1 cellular context compared by ENCODE assay signal in genomic region chr6:42987533-42988451, GRCh38.
TF ChIP-seq lines count a peak whose summit lies in the region.

No MANE protein-coding gene starts in this region.

TF ChIP-seq in K562, 482 proteins besides CTCF, POLR2A, EP300 and RAD21 (continues in another document):
- TF ChIP-seq PURB (CRISPR knock-in tag; IDR thresholded peaks at IDR 0.05; ENCODE audit: low read depth): no peak
- TF ChIP-seq SAP30 (IDR thresholded peaks at IDR 0.05; ENCODE audit: borderline replicate concordance, insufficient read depth, low read depth, low read length, poor library complexity, severe bottlenecking): no peak
- TF ChIP-seq NFATC3 (IDR thresholded peaks at IDR 0.05): no peak
- no peak for TF ChIP-seq POLR2H (tag; IDR thresholded peaks at IDR 0.05; ENCODE audit: low read depth)
- no peak for TF ChIP-seq STAG1 (CRISPR knock-in tag; IDR thresholded peaks at IDR 0.05; ENCODE audit: borderline replicate concordance)
- no peak for TF ChIP-seq MIER1 (IDR thresholded peaks at IDR 0.05; ENCODE audit: low read depth)
- no peak for TF ChIP-seq ZNF830 (CRISPR knock-in tag; IDR thresholded peaks at IDR 0.05)
- peak; percentile 11; the same call in 1 of the 2 replicates for TF ChIP-seq BCOR (IDR thresholded peaks at IDR 0.05)
- TF ChIP-seq GATA2 (CRISPR knock-in tag; IDR thresholded peaks at IDR 0.05): peak; percentile 63; the same call in 1 of the 2 replicates
- TF ChIP-seq MAZ (CRISPR knock-in tag; conservative IDR thresholded peaks at IDR 0.05 in 1 of 2, IDR thresholded peaks at IDR 0.05 in 1 of 2): 0 out of 4 replicates have a peak, but pooled peaks of 1 of the 2 experiments have one; percentile 33
- peak; percentile 99 for TF ChIP-seq TFAP4 (CRISPR knock-in tag; IDR thresholded peaks at IDR 0.05; ENCODE audit: borderline replicate concordance)
- no peak for TF ChIP-seq PCBP1 (IDR thresholded peaks at IDR 0.05; ENCODE audit: low read depth, low read length, poor library complexity, severe bottlenecking)
- TF ChIP-seq ZNF584 (CRISPR knock-in tag; IDR thresholded peaks at IDR 0.05; ENCODE audit: low read depth): no peak
- TF ChIP-seq TCF7 (IDR thresholded peaks at IDR 0.05; ENCODE audit: borderline replicate concordance): no peak
- TF ChIP-seq NELFE (IDR thresholded peaks at IDR 0.05; ENCODE audit: insufficient read depth, insufficient read length): no peak
- no peak for TF ChIP-seq CTBP1 (IDR thresholded peaks at IDR 0.05; ENCODE audit: borderline replicate concordance)
- no peak for TF ChIP-seq HNRNPLL (IDR thresholded peaks at IDR 0.05; ENCODE audit: low read depth, low read length, poor library complexity, severe bottlenecking)
- peak; percentile 22; the same call in 1 of the 2 replicates for TF ChIP-seq MAX (CRISPR knock-in tag; IDR thresholded peaks at IDR 0.05)
- TF ChIP-seq ZNF431 (CRISPR knock-in tag; IDR thresholded peaks at IDR 0.05): no peak
- no peak for TF ChIP-seq SLC30A9 (CRISPR knock-in tag; IDR thresholded peaks at IDR 0.05)
- no peak for TF ChIP-seq KLF13 (tag; IDR thresholded peaks at IDR 0.05; ENCODE audit: borderline replicate concordance, low read depth)
- no peak for TF ChIP-seq FOSL1 (tag; conservative IDR thresholded peaks at IDR 0.05)
- TF ChIP-seq, protein P1, sequence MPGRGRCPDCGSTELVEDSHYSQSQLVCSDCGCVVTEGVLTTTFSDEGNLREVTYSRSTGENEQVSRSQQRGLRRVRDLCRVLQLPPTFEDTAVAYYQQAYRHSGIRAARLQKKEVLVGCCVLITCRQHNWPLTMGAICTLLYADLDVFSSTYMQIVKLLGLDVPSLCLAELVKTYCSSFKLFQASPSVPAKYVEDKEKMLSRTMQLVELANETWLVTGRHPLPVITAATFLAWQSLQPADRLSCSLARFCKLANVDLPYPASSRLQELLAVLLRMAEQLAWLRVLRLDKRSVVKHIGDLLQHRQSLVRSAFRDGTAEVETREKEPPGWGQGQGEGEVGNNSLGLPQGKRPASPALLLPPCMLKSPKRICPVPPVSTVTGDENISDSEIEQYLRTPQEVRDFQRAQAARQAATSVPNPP (IDR thresholded peaks at IDR 0.05; ENCODE audit: borderline replicate concordance, insufficient read depth, insufficient read length): no peak
- TF ChIP-seq HDAC1 (IDR thresholded peaks at IDR 0.05): peak in 1 of 2 experiments; percentile 66; a peak in 1 of 4 replicates
- TF ChIP-seq POLR2B (IDR thresholded peaks at IDR 0.05; ENCODE audit: low read depth, partially characterized antibody): no peak
- TF ChIP-seq, protein P2, sequence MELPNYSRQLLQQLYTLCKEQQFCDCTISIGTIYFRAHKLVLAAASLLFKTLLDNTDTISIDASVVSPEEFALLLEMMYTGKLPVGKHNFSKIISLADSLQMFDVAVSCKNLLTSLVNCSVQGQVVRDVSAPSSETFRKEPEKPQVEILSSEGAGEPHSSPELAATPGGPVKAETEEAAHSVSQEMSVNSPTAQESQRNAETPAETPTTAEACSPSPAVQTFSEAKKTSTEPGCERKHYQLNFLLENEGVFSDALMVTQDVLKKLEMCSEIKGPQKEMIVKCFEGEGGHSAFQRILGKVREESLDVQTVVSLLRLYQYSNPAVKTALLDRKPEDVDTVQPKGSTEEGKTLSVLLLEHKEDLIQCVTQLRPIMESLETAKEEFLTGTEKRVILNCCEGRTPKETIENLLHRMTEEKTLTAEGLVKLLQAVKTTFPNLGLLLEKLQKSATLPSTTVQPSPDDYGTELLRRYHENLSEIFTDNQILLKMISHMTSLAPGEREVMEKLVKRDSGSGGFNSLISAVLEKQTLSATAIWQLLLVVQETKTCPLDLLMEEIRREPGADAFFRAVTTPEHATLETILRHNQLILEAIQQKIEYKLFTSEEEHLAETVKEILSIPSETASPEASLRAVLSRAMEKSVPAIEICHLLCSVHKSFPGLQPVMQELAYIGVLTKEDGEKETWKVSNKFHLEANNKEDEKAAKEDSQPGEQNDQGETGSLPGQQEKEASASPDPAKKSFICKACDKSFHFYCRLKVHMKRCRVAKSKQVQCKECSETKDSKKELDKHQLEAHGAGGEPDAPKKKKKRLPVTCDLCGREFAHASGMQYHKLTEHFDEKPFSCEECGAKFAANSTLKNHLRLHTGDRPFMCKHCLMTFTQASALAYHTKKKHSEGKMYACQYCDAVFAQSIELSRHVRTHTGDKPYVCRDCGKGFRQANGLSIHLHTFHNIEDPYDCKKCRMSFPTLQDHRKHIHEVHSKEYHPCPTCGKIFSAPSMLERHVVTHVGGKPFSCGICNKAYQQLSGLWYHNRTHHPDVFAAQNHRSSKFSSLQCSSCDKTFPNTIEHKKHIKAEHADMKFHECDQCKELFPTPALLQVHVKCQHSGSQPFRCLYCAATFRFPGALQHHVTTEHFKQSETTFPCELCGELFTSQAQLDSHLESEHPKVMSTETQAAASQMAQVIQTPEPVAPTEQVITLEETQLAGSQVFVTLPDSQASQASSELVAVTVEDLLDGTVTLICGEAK (IDR thresholded peaks at IDR 0.05): no peak
- TF ChIP-seq, protein P2 (CRISPR knock-in tag; IDR thresholded peaks at IDR 0.05): no peak
- TF ChIP-seq MLX (CRISPR knock-in tag; conservative IDR thresholded peaks at IDR 0.05): no peak
- no peak for TF ChIP-seq SUPT5H (IDR thresholded peaks at IDR 0.05)
- no peak for TF ChIP-seq GATAD2B (IDR thresholded peaks at IDR 0.05; ENCODE audit: borderline replicate concordance)
- TF ChIP-seq BRD4 (IDR thresholded peaks at IDR 0.05): no peak
- 0 out of 2 replicates have a peak, but pooled peaks have one; percentile 15 for TF ChIP-seq ELF4 (CRISPR knock-in tag; IDR thresholded peaks at IDR 0.05)
- no peak for TF ChIP-seq JUN (IDR thresholded peaks at IDR 0.05; ENCODE audit: borderline replicate concordance, low read depth, low read length)
- no peak for TF ChIP-seq JUN (CRISPR knock-in tag; IDR thresholded peaks at IDR 0.05; ENCODE audit: borderline replicate concordance)
- no peak for TF ChIP-seq ZBTB12 (CRISPR knock-in tag; IDR thresholded peaks at IDR 0.05)
- no peak for TF ChIP-seq FOXA1 (IDR thresholded peaks at IDR 0.05; ENCODE audit: borderline replicate concordance)
- TF ChIP-seq JUNB (CRISPR knock-in tag; conservative IDR thresholded peaks at IDR 0.05): no peak
- TF ChIP-seq, protein P3, sequence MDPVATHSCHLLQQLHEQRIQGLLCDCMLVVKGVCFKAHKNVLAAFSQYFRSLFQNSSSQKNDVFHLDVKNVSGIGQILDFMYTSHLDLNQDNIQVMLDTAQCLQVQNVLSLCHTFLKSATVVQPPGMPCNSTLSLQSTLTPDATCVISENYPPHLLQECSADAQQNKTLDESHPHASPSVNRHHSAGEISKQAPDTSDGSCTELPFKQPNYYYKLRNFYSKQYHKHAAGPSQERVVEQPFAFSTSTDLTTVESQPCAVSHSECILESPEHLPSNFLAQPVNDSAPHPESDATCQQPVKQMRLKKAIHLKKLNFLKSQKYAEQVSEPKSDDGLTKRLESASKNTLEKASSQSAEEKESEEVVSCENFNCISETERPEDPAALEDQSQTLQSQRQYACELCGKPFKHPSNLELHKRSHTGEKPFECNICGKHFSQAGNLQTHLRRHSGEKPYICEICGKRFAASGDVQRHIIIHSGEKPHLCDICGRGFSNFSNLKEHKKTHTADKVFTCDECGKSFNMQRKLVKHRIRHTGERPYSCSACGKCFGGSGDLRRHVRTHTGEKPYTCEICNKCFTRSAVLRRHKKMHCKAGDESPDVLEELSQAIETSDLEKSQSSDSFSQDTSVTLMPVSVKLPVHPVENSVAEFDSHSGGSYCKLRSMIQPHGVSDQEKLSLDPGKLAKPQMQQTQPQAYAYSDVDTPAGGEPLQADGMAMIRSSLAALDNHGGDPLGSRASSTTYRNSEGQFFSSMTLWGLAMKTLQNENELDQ (CRISPR knock-in tag; IDR thresholded peaks at IDR 0.05; ENCODE audit: borderline replicate concordance): no peak
- TF ChIP-seq ZC3H11A (IDR thresholded peaks at IDR 0.05; ENCODE audit: low read depth, low read length): no peak
- TF ChIP-seq RBM15 (IDR thresholded peaks at IDR 0.05; ENCODE audit: insufficient read depth, low read length): no peak
- no peak for TF ChIP-seq ZFPM2 (CRISPR knock-in tag; IDR thresholded peaks at IDR 0.05)
- TF ChIP-seq ZZZ3 (IDR thresholded peaks at IDR 0.05): no peak
- TF ChIP-seq HNRNPH1 (optimal IDR thresholded peaks at IDR 0.05; ENCODE audit: low read depth, low read length): no peak
- TF ChIP-seq MYC (IDR thresholded peaks at IDR 0.05; ENCODE audit: low read depth, low read length): peak; percentile 72
- TF ChIP-seq MYC (CRISPR knock-in tag; IDR thresholded peaks at IDR 0.05; ENCODE audit: borderline replicate concordance, low read depth): no peak
- TF ChIP-seq NUFIP1 (IDR thresholded peaks at IDR 0.05; ENCODE audit: partially characterized antibody): no peak
- no peak for TF ChIP-seq ZFP1 (CRISPR knock-in tag; IDR thresholded peaks at IDR 0.05)
- TF ChIP-seq PREB (CRISPR knock-in tag; IDR thresholded peaks at IDR 0.05): no peak
- peak; percentile 30; the same call in 1 of the 2 replicates for TF ChIP-seq FOXJ2 (tag; IDR thresholded peaks at IDR 0.05)
- TF ChIP-seq SMAD4 (CRISPR knock-in tag; conservative IDR thresholded peaks at IDR 0.05): peak; percentile 63; the same call in 1 of the 2 replicates
- no peak for TF ChIP-seq ZNF316 (IDR thresholded peaks at IDR 0.05)
- TF ChIP-seq HNRNPUL1 (IDR thresholded peaks at IDR 0.05; ENCODE audit: low read length): no peak
